ENCODE assay signal across 17 cellular contexts in genomic region chr17:13862341-13862740, GRCh38.
"Had no signal": no experiment of that assay in that cellular context is flagged by ENCODE, and none has a peak within 500 bp of the region (broad histone marks: within the 10 kb centered on the region; RNA-seq: fewer than 3 reads in every experiment).

No MANE protein-coding gene starts in this region.

- DNase-seq: activated CD4-positive, alpha-beta T cell treated with anti-CD3 and anti-CD28 coated beads for 4 hours; activated CD8-positive, alpha-beta memory T cell treated with anti-CD3 and anti-CD28 coated beads, Interleukin-2, amount 50 U/mL, for 4 hours; activated CD8-positive, alpha-beta T cell treated with anti-CD3 and anti-CD28 coated beads for 36 hours; activated naive CD4-positive, alpha-beta T cell treated with anti-CD3 and anti-CD28 coated beads for 36 hours; esophagus squamous epithelium; foreskin fibroblast; heart right ventricle; occipital lobe; stimulated activated CD4-positive, alpha-beta T cell treated with anti-CD3 and anti-CD28 coated beads, Interleukin-12 subunit alpha, Interleukin-12 subunit beta, amount 100 ng/mL, for 4 hours; stimulated activated CD4-positive, alpha-beta T cell treated with anti-CD3 and anti-CD28 coated beads, Interleukin-2, amount 100 ng/mL, for 48 hours; stimulated activated CD8-positive, alpha-beta memory T cell treated with anti-CD3 and anti-CD28 coated beads, Interleukin-4, amount 100 ng/mL, for 48 hours; stomach; WERI-Rb-1 had no signal

- H3K27ac Mint-ChIP-seq: activated CD8-positive, alpha-beta T cell treated with anti-CD3 and anti-CD28 coated beads for 36 hours; activated naive CD4-positive, alpha-beta T cell treated with anti-CD3 and anti-CD28 coated beads for 36 hours; nephron; T-helper 2 cell treated with Interferon-gamma antibody and Interleukin-4, amounts not matched to agents 5 μg/mL and 100 μg/mL, for 36 hours had no signal

- FAIRE-seq: islet of Langerhans, urothelium cell line had no signal

- H3K4me3 Mint-ChIP-seq: activated CD8-positive, alpha-beta T cell treated with anti-CD3 and anti-CD28 coated beads for 36 hours; activated naive CD4-positive, alpha-beta T cell treated with anti-CD3 and anti-CD28 coated beads for 36 hours; nephron; T-helper 2 cell treated with Interferon-gamma antibody and Interleukin-4, amounts not matched to agents 5 μg/mL and 100 μg/mL, for 36 hours had no signal

- ATAC-seq: activated CD8-positive, alpha-beta T cell treated with anti-CD3 and anti-CD28 coated beads for 36 hours; heart right ventricle had no signal

- H3K4me1 Mint-ChIP-seq: nephron had no signal

- H3K27me3 Mint-ChIP-seq: activated CD8-positive, alpha-beta T cell treated with anti-CD3 and anti-CD28 coated beads for 36 hours had no signal
